In the genomic region with DNA sequence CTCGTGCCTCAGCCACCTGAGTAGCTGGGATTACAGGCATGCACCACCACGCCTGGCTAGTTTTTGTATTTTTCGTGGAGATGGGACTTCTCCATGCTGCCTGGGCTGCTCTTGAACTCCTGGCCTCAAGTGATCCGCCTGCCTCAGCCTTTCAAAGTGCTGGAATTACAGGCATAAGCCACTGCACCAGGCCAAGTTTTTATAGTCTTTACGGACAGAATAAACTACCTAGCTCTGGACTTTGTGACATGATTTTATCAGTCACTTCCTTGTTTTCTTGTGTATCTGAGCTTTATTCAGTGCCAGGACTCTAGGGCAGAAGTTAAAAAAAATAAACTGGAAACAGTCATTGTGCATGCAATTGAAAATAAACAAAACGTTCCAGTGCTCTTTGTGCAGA, we compare ENCODE assay signal across 17 cellular contexts. TPM values are rescaled to one million over a fixed set of nuclear protein-coding genes. Genes with fewer than 3 reads are reported as not detected.
DNase-seq lines count a peak whose midpoint lies in the region; ATAC-seq, FAIRE-seq and TF ChIP-seq lines count a peak whose summit lies in the region.
"Had no signal": no experiment of that assay in that cellular context is flagged by ENCODE, and none has a peak within 500 bp of the region (broad histone marks: within the 10 kb centered on the region; RNA-seq: fewer than 3 reads in every experiment).

No MANE protein-coding gene starts in this region.

- H3K4me1 ChIP-seq in heart right ventricle = peaks cover 0 to 37% (median 0%) of the 10 kb centered on the region in 9 donors
- H3K4me1 ChIP-seq in mucosa of rectum (ENCODE audit: control insufficient read depth in 2 of 2, insufficient read depth in 2 of 2, low read length in 2 of 2) = peaks cover 2 to 13% of the 10 kb centered on the region in 2 donors
- no peaks in the 10 kb centered on the region for H3K4me1 ChIP-seq in urinary bladder (ENCODE audit: insufficient read depth)

- intact Hi-C loops in heart right ventricle (cut with DNase I) (no loop called here), cardiac septum (cut with DNase I) (no loop called here)

- H3K27ac ChIP-seq in heart right ventricle (peak overlapping the region in 9 of 10 donors; percentile 38 to 82 (median 65)), mucosa of rectum (ENCODE audit: low read depth in 2 of 2, low read length in 2 of 2) (peak overlapping the region; percentile 79 to 81), urinary bladder (ENCODE audit: low read depth) (peak overlapping the region; percentile 52)
- H3K27ac ChIP-seq: brain microvascular endothelial cell had no signal

- 71 to 77% methylated on average over 6 of the region's 6 CpGs for WGBS in heart right ventricle, 2 donors
- WGBS in urinary bladder = 42% methylated on average over 6 of the region's 6 CpGs

- TF ChIP-seq CTCF in heart right ventricle (IDR thresholded peaks at IDR 0.05) = no peak

- no peak overlapping the region for H3K9ac ChIP-seq in mucosa of rectum (ENCODE audit: low read depth in 1 of 2, low read length in 2 of 2)

- H3K27me3 ChIP-seq in heart right ventricle = no peaks in the 10 kb centered on the region
- no peaks in the 10 kb centered on the region for H3K27me3 ChIP-seq in mucosa of rectum (ENCODE audit: control insufficient read depth in 2 of 2, insufficient read depth in 2 of 2, low read length in 2 of 2)
- H3K27me3 ChIP-seq: brain microvascular endothelial cell had no signal

- DNase-seq in heart right ventricle (no peak), cardiac septum (ENCODE audit: low spot score) (no peak), OCI-M1 (lab: John Stamatoyannopoulos, UW) (no peak), NCI-H2171 (lab: John Stamatoyannopoulos, UW) (no peak)
- DNase-seq: activated CD4-positive, alpha-beta T cell treated with anti-CD3 and anti-CD28 coated beads for 36 hours; brain microvascular endothelial cell; CD8-positive, alpha-beta memory T cell; immature natural killer cell; Kasumi-1; NCI-H1694 treated with DMSO at 0.1 percent for 48 hours; NCI-H526; RPMI8226 had no signal

- ATAC-seq in heart right ventricle (peak in 6 of 8 donors; percentile 25 to 69 (median 58)), HG02642 (IDR thresholded peaks at IDR 0.05; ENCODE audit: poor library complexity, unreplicated experiment) (no peak)
- ATAC-seq: activated CD4-positive, alpha-beta T cell treated with anti-CD3 and anti-CD28 coated beads for 36 hours had no signal

- H3K9me3 ChIP-seq in heart right ventricle = no peaks in the 10 kb centered on the region
- H3K9me3 ChIP-seq in mucosa of rectum (ENCODE audit: control insufficient read depth in 2 of 2, low read length in 2 of 2) = no peaks in the 10 kb centered on the region

- FAIRE-seq in endometrium (lab: Jason Lieb, UNC) = peak; percentile 50
- FAIRE-seq: frontal cortex had no signal

- no peaks in the 10 kb centered on the region for H3K36me3 ChIP-seq in heart right ventricle
- no peaks in the 10 kb centered on the region for H3K36me3 ChIP-seq in mucosa of rectum (ENCODE audit: control insufficient read depth in 2 of 2, insufficient read depth in 2 of 2, low read length in 2 of 2)
- H3K36me3 ChIP-seq in urinary bladder (ENCODE audit: insufficient read depth) = no peaks in the 10 kb centered on the region
- H3K36me3 ChIP-seq: brain microvascular endothelial cell had no signal

- H3K4me3 ChIP-seq in heart right ventricle = no peak overlapping the region
- no peak overlapping the region for H3K4me3 ChIP-seq in mucosa of rectum (ENCODE audit: low read length in 2 of 2)
- H3K4me3 ChIP-seq in urinary bladder (ENCODE audit: low read depth, low read length) = no peak overlapping the region

RNA-seq across cellular contexts. Expression of a gene that starts 46.7 kb away (rescaled TPM):
- total RNA-seq in heart right ventricle (10 to 100 TPM; 14.4 to 26.8 (median 19.5) TPM), cardiac septum (22.5 TPM), urinary bladder (41.6 TPM)
- polyA plus RNA-seq in heart right ventricle (1 to 10 TPM; 4.1 to 9.0 TPM), urinary bladder (15.3 TPM)
